Comparison of ENCODE assay signal across 21 cellular contexts in the genomic region with DNA sequence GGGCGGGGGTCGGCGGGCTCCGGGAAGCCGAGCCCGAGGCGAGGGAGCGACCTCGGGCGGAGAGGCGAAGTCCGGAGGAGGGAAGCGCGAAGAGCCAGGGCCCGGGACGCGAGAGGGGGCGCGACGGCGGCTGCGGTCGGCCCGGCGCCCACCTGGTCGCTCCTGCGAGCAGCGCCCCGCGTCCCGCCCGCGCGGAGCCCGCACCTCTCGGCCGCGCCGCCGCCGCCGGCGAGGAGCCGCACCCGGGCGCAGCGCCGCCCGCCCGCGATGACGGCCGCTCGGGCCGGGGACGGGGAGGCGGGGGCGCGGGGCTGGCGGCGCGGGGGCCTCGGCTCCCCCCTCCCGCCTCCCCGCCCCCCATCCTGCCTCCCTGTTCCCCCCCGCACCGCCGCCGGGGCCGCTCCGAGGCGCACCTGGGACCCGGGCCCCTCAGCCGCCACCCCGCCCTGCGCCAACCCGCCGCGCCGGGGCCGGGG. TPM values are rescaled to one million over a fixed set of nuclear protein-coding genes. Genes with fewer than 3 reads are reported as not detected.
DNase-seq lines count a peak whose midpoint lies in the region; ATAC-seq, FAIRE-seq and TF ChIP-seq lines count a peak whose summit lies in the region.
"Had no signal": no experiment of that assay in that cellular context is flagged by ENCODE, and none has a peak within 500 bp of the region (broad histone marks: within the 10 kb centered on the region; RNA-seq: fewer than 3 reads in every experiment).

No MANE protein-coding gene starts in this region.

- 1% methylated on average over 38 to 81 of the region's 81 CpGs; no CpG with 5 or more reads in 1 of the 3 donors for WGBS in small intestine, 3 donors

- no peaks in the 10 kb centered on the region for H3K9me3 ChIP-seq in neural cell (ENCODE audit: low read length)
- no peaks in the 10 kb centered on the region for H3K9me3 ChIP-seq in small intestine (ENCODE audit: control insufficient read depth, low read depth)
- H3K9me3 ChIP-seq: BE2C, vagina had no signal

- no peak overlapping the region for H3K9ac ChIP-seq in neural cell (ENCODE audit: low read length)

- H3K4me1 ChIP-seq in GM23338 (ENCODE audit: insufficient read depth) (peaks cover 7% of the 10 kb centered on the region; the same call in 1 of the 2 replicates), small intestine (ENCODE audit: control insufficient read depth in 2 of 2, insufficient read depth in 1 of 2, low read depth in 1 of 2, low read length in 1 of 2) (no peaks in the 10 kb centered on the region)
- H3K4me1 ChIP-seq: BE2C had no signal

- no peak; the same call in 2 of the 3 replicates for ATAC-seq in GM23338
- ATAC-seq in HG02870 (IDR thresholded peaks at IDR 0.05; ENCODE audit: unreplicated experiment), result no peak
- no peak for ATAC-seq in HG03571 (IDR thresholded peaks at IDR 0.05; ENCODE audit: unreplicated experiment)
- ATAC-seq: GM12878 had no signal

- peaks cover 62% of the 10 kb centered on the region for H3K27me3 ChIP-seq in GM23338 (ENCODE audit: insufficient read depth)
- H3K27me3 ChIP-seq in neural cell (ENCODE audit: insufficient read depth, low read depth, low read length), result peaks cover 61% of the 10 kb centered on the region
- peaks cover 10 to 36% of the 10 kb centered on the region in 2 donors for H3K27me3 ChIP-seq in small intestine (ENCODE audit: control insufficient read depth in 2 of 2, insufficient read depth in 2 of 2, low read length in 2 of 2)

- H3K36me3 ChIP-seq in GM23338 (ENCODE audit: insufficient read depth) (no peaks in the 10 kb centered on the region), neural cell (ENCODE audit: insufficient read depth, low read length) (no peaks in the 10 kb centered on the region), small intestine (ENCODE audit: control insufficient read depth in 2 of 2, insufficient read depth in 2 of 2, low read length in 2 of 2) (no peaks in the 10 kb centered on the region)
- H3K36me3 ChIP-seq: BE2C, vagina had no signal

- DNase-seq in 8988T (peak; percentile 7), GM23338 (ENCODE audit: low spot score) (peak; percentile 41), coronary artery (ENCODE audit: low spot score) (no peak), small intestine (no peak), NCI-H1930 (lab: John Stamatoyannopoulos, UW) (no peak)
- DNase-seq: activated naive CD4-positive, alpha-beta T cell treated with anti-CD3 and anti-CD28 coated beads for 36 hours; BE2C; hypothalamus; Karpas-422; stimulated activated CD4-positive, alpha-beta T cell treated with anti-CD3 and anti-CD28 coated beads, Interleukin-1b, Interleukin-23, amount 100 ng/mL, for 48 hours; stimulated activated CD8-positive, alpha-beta memory T cell treated with anti-CD3 and anti-CD28 coated beads, Interleukin-4, amount 100 ng/mL, for 48 hours had no signal

- H3F3A ChIP-seq in GM23338 (replicated peaks; ENCODE audit: low read depth) (0 out of 2 replicates have a peak, but pooled peaks cover 3% of the 10 kb centered on the region), neural cell (ENCODE audit: insufficient read depth, low read length, poor library complexity, severe bottlenecking) (no peaks in the 10 kb centered on the region)

- TF ChIP-seq RAD21 in neural cell (conservative IDR thresholded peaks at IDR 0.05), result no peak

- H2AFZ ChIP-seq in GM23338, result peak overlapping the region; percentile 97
- H2AFZ ChIP-seq in neural cell (ENCODE audit: low read depth, low read length), result no peak overlapping the region

- no peaks in the 10 kb centered on the region; the same call in 2 of the 3 replicates for H3K36me3 Mint-ChIP-seq in GM23338 (ENCODE audit: low read depth)

- no peaks in the 10 kb centered on the region for H3K9me2 ChIP-seq in GM23338 (ENCODE audit: insufficient read depth)
- H3K9me2 ChIP-seq in neural cell (ENCODE audit: insufficient read depth, low read length), result no peaks in the 10 kb centered on the region

- H4K20me1 ChIP-seq in GM23338 (replicated peaks; ENCODE audit: insufficient read depth), result no peaks in the 10 kb centered on the region; the same call in 1 of the 2 replicates
- no peaks in the 10 kb centered on the region for H4K20me1 ChIP-seq in neural cell (ENCODE audit: insufficient read depth)

- peaks cover 16% of the 10 kb centered on the region for H3K4me1 Mint-ChIP-seq in GM23338

- TF ChIP-seq EP300 in neural cell (conservative IDR thresholded peaks at IDR 0.05; ENCODE audit: poor library complexity, severe bottlenecking), result no peak

- TF ChIP-seq CTCF in GM23338 (conservative IDR thresholded peaks at IDR 0.05; ENCODE audit: low read depth in 2 of 2) (no peak), coronary artery (IDR thresholded peaks at IDR 0.05) (no peak), neural cell (IDR thresholded peaks at IDR 0.05; ENCODE audit: poor library complexity, severe bottlenecking) (no peak)

- H3K4me3 ChIP-seq in GM23338 (peak overlapping the region; percentile 57), coronary artery (peak overlapping the region; percentile 58), neural cell (ENCODE audit: low read length) (peak overlapping the region; percentile 47), small intestine (ENCODE audit: low read depth in 1 of 2, low read length in 2 of 2) (peak overlapping the region in 1 of 2 donors; percentile 32)
- H3K4me3 ChIP-seq: GM12878 had no signal

- H3K27ac ChIP-seq in GM23338 (ENCODE audit: low read depth) (no peak overlapping the region), coronary artery (no peak overlapping the region), neural cell (ENCODE audit: low read length) (no peak overlapping the region), small intestine (ENCODE audit: low read depth in 1 of 2, low read length in 1 of 2) (no peak overlapping the region)
- H3K27ac ChIP-seq: epithelial cell of prostate, vagina had no signal

- H3K4me3 Mint-ChIP-seq in GM23338, result no peak overlapping the region

- H3K27ac Mint-ChIP-seq in GM23338, result no peak overlapping the region
- H3K27ac Mint-ChIP-seq: activated naive CD4-positive, alpha-beta T cell treated with anti-CD3 and anti-CD28 coated beads for 36 hours had no signal

- H3K4me2 ChIP-seq in GM23338 (peak overlapping the region; percentile 83), neural cell (ENCODE audit: low read length) (no peak overlapping the region)

- peaks cover 55% of the 10 kb centered on the region for H3K27me3 Mint-ChIP-seq in GM23338 (ENCODE audit: insufficient read depth, low read depth, poor library complexity)

- FAIRE-seq in small intestine (lab: Jason Lieb, UNC), result no peak
- FAIRE-seq: bronchial epithelial cell, GM12878 had no signal

- H3K79me2 ChIP-seq in GM23338 (replicated peaks; ENCODE audit: insufficient read depth), result no peaks in the 10 kb centered on the region
- H3K79me2 ChIP-seq in neural cell (replicated peaks; ENCODE audit: insufficient read depth, low read length), result no peaks in the 10 kb centered on the region

- peaks cover 3% of the 10 kb centered on the region; the same call in 2 of the 3 replicates for H3K9me3 Mint-ChIP-seq in GM23338
- H3K9me3 Mint-ChIP-seq: activated naive CD4-positive, alpha-beta T cell treated with anti-CD3 and anti-CD28 coated beads for 36 hours; memory B cell had no signal

TF ChIP-seq in GM23338, 12 proteins besides CTCF, POLR2A, EP300 and RAD21:
- TF ChIP-seq EZH2phosphoT487 (IDR thresholded peaks at IDR 0.05; ENCODE audit: unreplicated experiment), result no peak

TF ChIP-seq in neural cell, 6 proteins besides CTCF, POLR2A, EP300 and RAD21:
- TF ChIP-seq SMC3 (conservative IDR thresholded peaks at IDR 0.05; ENCODE audit: poor library complexity) (no peak), MXI1 (conservative IDR thresholded peaks at IDR 0.05; ENCODE audit: poor library complexity, severe bottlenecking) (no peak), TAF1 (IDR thresholded peaks at IDR 0.05; ENCODE audit: low read depth) (no peak)

RNA-seq across cellular contexts. Expression of gene NR5A1, which starts 2.6 kb away (rescaled TPM):
- total RNA-seq in GM23338 (2014; rRNA removed; shearing (Covaris generic)), result 0.21 and 5.7 TPM in 2 replicates
- not detected in 2 replicates for polyA plus RNA-seq in GM23338 (2016; fragmentation: Nextera tagmentation; extraction: Ambion mirVana)
- polyA plus RNA-seq in neural cell, result 0.09 and 2.4 TPM in 2 replicates
- polyA minus RNA-seq in neural cell, result not detected in 2 replicates
- polyA plus RNA-seq in small intestine, result under 1 TPM; 0.01 to 0.27 (median 0.22) TPM
- total RNA-seq: activated naive CD4-positive, alpha-beta T cell treated with anti-CD3 and anti-CD28 coated beads for 36 hours; bronchial epithelial cell; Daoy; SK-MEL-5 had no signal

RNA-seq across cellular contexts. Expression of gene ADGRD2, which starts 54.3 kb away (rescaled TPM):
- 0.45 TPM in 1 of 2 replicates, not detected in the other for total RNA-seq in GM23338 (2014; rRNA removed; shearing (Covaris generic))
- polyA plus RNA-seq in GM23338 (2016; fragmentation: Nextera tagmentation; extraction: Ambion mirVana) (0.78 and 0.89 TPM in 2 replicates), neural cell (not detected in 2 replicates), small intestine (not detected)
- polyA minus RNA-seq in neural cell, result not detected in 2 replicates
- total RNA-seq: activated naive CD4-positive, alpha-beta T cell treated with anti-CD3 and anti-CD28 coated beads for 36 hours; bronchial epithelial cell; GM12878; SK-MEL-5 had no signal
- polyA plus RNA-seq: GM12878 had no signal

Comparison
In these comparisons a context has a peak if more than half of its experiments do, and no peak if none do; other contexts are left out.
1. DNase-seq: peak in 8988T (single experiment) and GM23338 (single experiment); none in coronary artery (single experiment), small intestine (single experiment) and NCI-H1930 (0 of 2).